8 cellular contexts compared by ENCODE assay signal in the genomic region with DNA sequence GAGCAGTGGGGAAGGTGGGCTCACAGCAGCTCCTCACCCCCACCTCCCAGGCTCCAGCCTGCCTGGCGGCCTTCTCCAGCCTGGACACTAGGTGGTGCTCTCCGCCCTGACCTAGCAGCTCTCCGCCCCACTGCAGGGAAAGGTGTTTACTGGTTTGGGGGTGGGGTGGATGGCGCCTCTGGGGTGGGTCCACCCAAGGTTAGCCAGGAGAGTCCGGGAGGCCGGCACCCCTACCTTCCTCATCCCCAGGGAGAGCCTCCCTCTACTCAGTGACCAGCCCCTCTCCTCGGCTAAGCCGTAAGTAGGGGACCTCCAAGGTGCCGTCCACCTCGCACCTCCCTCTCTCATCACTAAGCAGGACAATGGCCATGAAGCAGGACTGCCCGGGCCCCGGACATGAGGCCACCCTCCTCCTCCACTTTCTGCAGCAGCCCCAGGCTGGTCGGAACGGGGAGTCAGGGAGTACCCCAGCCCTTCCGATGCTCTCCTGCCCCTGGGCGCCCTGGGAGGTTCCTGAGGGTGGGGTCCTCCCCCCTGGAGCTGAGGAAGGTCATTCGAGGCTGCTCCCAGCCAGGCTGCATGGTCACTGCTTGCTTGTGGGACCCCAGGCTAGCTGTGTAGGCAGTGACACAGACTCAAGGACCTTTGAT.
DNase-seq lines count a peak whose midpoint lies in the region; ATAC-seq, FAIRE-seq and TF ChIP-seq lines count a peak whose summit lies in the region.

No MANE protein-coding gene starts in this region.

- TF ChIP-seq POLR2A in esophagus squamous epithelium (IDR thresholded peaks at IDR 0.05): no peak

- FAIRE-seq in GM19239 (lab: Jason Lieb, UNC): no peak

- POLR2A ChIA-PET in naive thymus-derived CD4-positive, alpha-beta T cell (lab: Charles Lee): interaction anchor here (2.5 kb wide), 1 partner anchor 83 kb away, joined by 9 read pairs; no protein-coding TSS in a partner anchor

- H3K27me3 ChIP-seq in esophagus squamous epithelium: peaks cover 0 to 23% (median 0%) of the 10 kb centered on the region in 4 donors
- no peaks in the 10 kb centered on the region for H3K27me3 ChIP-seq in naive thymus-derived CD4-positive, alpha-beta T cell (ENCODE audit: control insufficient read depth in 2 of 2, insufficient read depth in 2 of 2, low read length in 2 of 2)

- TF ChIP-seq CTCF in esophagus squamous epithelium (IDR thresholded peaks at IDR 0.05): peak; percentile 57 to 70 (median 66)

- H3K9me3 Mint-ChIP-seq in naive thymus-derived CD4-positive, alpha-beta T cell: no peaks in the 10 kb centered on the region
- H3K9me3 Mint-ChIP-seq in stimulated activated naive CD8-positive, alpha-beta T cell treated with anti-CD3 and anti-CD28 coated beads, Interleukin-15, amount 100 ng/mL, for 72 hours: no peaks in the 10 kb centered on the region

- peak; percentile 80 for ATAC-seq in naive thymus-derived CD4-positive, alpha-beta T cell
- peak; percentile 69 for ATAC-seq in stimulated activated naive CD8-positive, alpha-beta T cell treated with anti-CD3 and anti-CD28 coated beads, Interleukin-15, amount 100 ng/mL, for 72 hours

- peaks cover 0 to 24% (median 9%) of the 10 kb centered on the region in 3 donors for H3K4me1 ChIP-seq in esophagus squamous epithelium
- H3K4me1 ChIP-seq in naive thymus-derived CD4-positive, alpha-beta T cell (ENCODE audit: control insufficient read depth in 2 of 2, insufficient read depth in 2 of 2, low read length in 2 of 2): peaks cover 0 to 5% of the 10 kb centered on the region in 2 donors

- H3K9me3 ChIP-seq in esophagus squamous epithelium: no peaks in the 10 kb centered on the region
- no peaks in the 10 kb centered on the region for H3K9me3 ChIP-seq in naive thymus-derived CD4-positive, alpha-beta T cell (ENCODE audit: control insufficient read depth in 2 of 3, low read length in 3 of 3)

- CTCF ChIA-PET in naive thymus-derived CD4-positive, alpha-beta T cell (lab: Charles Lee): interaction anchor here (0.6 to 7.6 kb wide), 13 partner anchors 8 to 234 kb away, joined by 3 to 204 read pairs (median 3); no protein-coding TSS in a partner anchor

- peak overlapping the region in 2 of 4 donors; percentile 11 to 49 for H3K4me3 ChIP-seq in esophagus squamous epithelium
- H3K4me3 ChIP-seq in naive thymus-derived CD4-positive, alpha-beta T cell (ENCODE audit: low read length): no peak overlapping the region

- H3K36me3 Mint-ChIP-seq in naive thymus-derived CD4-positive, alpha-beta T cell: no peaks in the 10 kb centered on the region

- peak overlapping the region in 4 of 10 donors; percentile 21 to 72 (median 44) for H3K4me3 Mint-ChIP-seq in naive thymus-derived CD4-positive, alpha-beta T cell
- H3K4me3 Mint-ChIP-seq in stimulated activated naive CD8-positive, alpha-beta T cell treated with anti-CD3 and anti-CD28 coated beads, Interleukin-15, amount 100 ng/mL, for 72 hours: peak overlapping the region in 1 of 2 donors; percentile 22

- H3K27ac ChIP-seq in esophagus squamous epithelium: no peak overlapping the region
- H3K27ac ChIP-seq in naive thymus-derived CD4-positive, alpha-beta T cell (ENCODE audit: low read depth, low read length): no peak overlapping the region

- DNase-seq in AG08395 (ENCODE audit: low spot score): peak; percentile 69
- DNase-seq in GM19239 (ENCODE audit: insufficient read length, low spot score): peak; percentile 64
- peak; percentile 78 for DNase-seq in NCI-H82 (lab: John Stamatoyannopoulos, UW)
- peak; percentile 16 for DNase-seq in activated T-cell treated with anti-CD3 and anti-CD28 coated beads for 1 hour (ENCODE audit: low read depth)
- DNase-seq in esophagus squamous epithelium (lab: John Stamatoyannopoulos, UW): no peak
- peak; percentile 19 to 54 (median 43) for DNase-seq in naive thymus-derived CD4-positive, alpha-beta T cell
- peak; percentile 59 to 60 for DNase-seq in stimulated activated naive CD8-positive, alpha-beta T cell treated with anti-CD3 and anti-CD28 coated beads, Interleukin-15, amount 100 ng/mL, for 72 hours
- no peak for DNase-seq in NCI-H2029 treated with DMSO at 0.1 percent for 48 hours (lab: John Stamatoyannopoulos, UW)

- intact Hi-C loops in esophagus squamous epithelium (cut with DNase I): loop anchor here (10.0 kb wide), 1 partner anchor 235 kb away; no protein-coding TSS in a partner anchor
- intact Hi-C loops in naive thymus-derived CD4-positive, alpha-beta T cell (cut with micrococcal nuclease): loop anchor here in 1 of 2 donors (1.0 kb wide), 1 partner anchor 233 kb away; no protein-coding TSS in a partner anchor

- H3K27ac Mint-ChIP-seq in naive thymus-derived CD4-positive, alpha-beta T cell: no peak overlapping the region
- peak overlapping the region in 1 of 2 donors; percentile 29 for H3K27ac Mint-ChIP-seq in stimulated activated naive CD8-positive, alpha-beta T cell treated with anti-CD3 and anti-CD28 coated beads, Interleukin-15, amount 100 ng/mL, for 72 hours

- WGBS in esophagus squamous epithelium, 2 donors: 0% methylated on average over 1 of the region's 17 CpGs; no CpG with 5 or more reads in 1 of the 2 donors

- H3K4me1 Mint-ChIP-seq in naive thymus-derived CD4-positive, alpha-beta T cell: peaks cover 0 to 8% (median 3%) of the 10 kb centered on the region in 7 donors
- H3K4me1 Mint-ChIP-seq in stimulated activated naive CD8-positive, alpha-beta T cell treated with anti-CD3 and anti-CD28 coated beads, Interleukin-15, amount 100 ng/mL, for 72 hours: peaks cover 15% of the 10 kb centered on the region

- H3K36me3 ChIP-seq in esophagus squamous epithelium: no peaks in the 10 kb centered on the region
- H3K36me3 ChIP-seq in naive thymus-derived CD4-positive, alpha-beta T cell (ENCODE audit: control insufficient read depth in 2 of 3, insufficient read depth in 3 of 3, low read length in 3 of 3): no peaks in the 10 kb centered on the region

- peaks cover 0 to 4% (median 0%) of the 10 kb centered on the region in 5 donors for H3K27me3 Mint-ChIP-seq in naive thymus-derived CD4-positive, alpha-beta T cell
- H3K27me3 Mint-ChIP-seq in stimulated activated naive CD8-positive, alpha-beta T cell treated with anti-CD3 and anti-CD28 coated beads, Interleukin-15, amount 100 ng/mL, for 72 hours: peaks cover 20% of the 10 kb centered on the region

Comparison
In these comparisons a context has a peak if more than half of its experiments do, and no peak if none do; other contexts are left out.
1. DNase-seq: peak in AG08395 (single experiment), GM19239 (single experiment), NCI-H82 (single experiment), activated T-cell treated with anti-CD3 and anti-CD28 coated beads for 1 hour (single experiment), naive thymus-derived CD4-positive, alpha-beta T cell (9 of 9) and stimulated activated naive CD8-positive, alpha-beta T cell treated with anti-CD3 and anti-CD28 coated beads, Interleukin-15, amount 100 ng/mL, for 72 hours (2 of 2); none in esophagus squamous epithelium (single experiment) and NCI-H2029 treated with DMSO at 0.1 percent for 48 hours (single experiment).